In genomic region chr13:107233541-107233940, GRCh38 we compare ENCODE assay signal across 14 cellular contexts.
"Had no signal": no experiment of that assay in that cellular context is flagged by ENCODE, and none has a peak within 500 bp of the region (broad histone marks: within the 10 kb centered on the region; RNA-seq: fewer than 3 reads in every experiment).

No MANE protein-coding gene starts in this region.

- ATAC-seq: natural killer cell; pancreas; stimulated activated effector memory CD8-positive, alpha-beta T cell treated with anti-CD3 and anti-CD28 coated beads, Interleukin-12 subunit alpha, Interleukin-12 subunit beta, amount 100 ng/mL, for 72 hours; WTC11 had no signal

- DNase-seq: activated CD4-positive, alpha-beta memory T cell treated with anti-CD3 and anti-CD28 coated beads for 36 hours; activated CD4-positive, alpha-beta T cell treated with anti-CD3 and anti-CD28 coated beads for 4 hours; activated naive CD4-positive, alpha-beta T cell; activated naive CD8-positive, alpha-beta T cell treated with anti-CD3 and anti-CD28 coated beads for 36 hours; activated T-cell treated with anti-CD3 and anti-CD28 coated beads for 4 hours; amniotic stem cell; endodermal cell; foreskin fibroblast; natural killer cell; pancreas; sigmoid colon; stimulated activated CD4-positive, alpha-beta T cell treated with anti-CD3 and anti-CD28 coated beads, Interleukin-4, amount 100 ng/mL, for 24 hours had no signal
